17 cellular contexts compared by ENCODE assay signal in genomic region chr5:2187156-2187555, GRCh38.
"Had no signal": no experiment of that assay in that cellular context is flagged by ENCODE, and none has a peak within 500 bp of the region (broad histone marks: within the 10 kb centered on the region; RNA-seq: fewer than 3 reads in every experiment).

No MANE protein-coding gene starts in this region.

- ATAC-seq: activated T-cell treated with anti-CD3 and anti-CD28 coated beads, Interleukin-2, amount 50 U/mL, for 72 hours; gastroesophageal sphincter; left cardiac atrium; stimulated activated naive B cell treated with anti-CD40 and anti-IgM and Interleukin-4, amounts not matched to agents 10 μg/mL and 1 μg/mL and 100 μg/mL, for 72 hours had no signal

- H3K9me3 ChIP-seq: gastroesophageal sphincter, sigmoid colon, testis had no signal

- H3K36me3 ChIP-seq: gastroesophageal sphincter, sigmoid colon had no signal

- H3K4me1 ChIP-seq: gastroesophageal sphincter, sigmoid colon had no signal

- H3K4me2 ChIP-seq: smooth muscle cell had no signal

- H3K27me3 ChIP-seq: sigmoid colon, testis had no signal

- H3K27ac ChIP-seq: epithelial cell of prostate, gastroesophageal sphincter, sigmoid colon, testis had no signal

- H3K4me3 ChIP-seq: gastroesophageal sphincter, sigmoid colon, smooth muscle cell, testis had no signal

- DNase-seq: activated effector memory CD4-positive, alpha-beta T cell treated with anti-CD3 and anti-CD28 coated beads, Interleukin-2, amount 50 U/mL, for 16 hours; activated naive CD4-positive, alpha-beta T cell treated with anti-CD3 and anti-CD28 coated beads, Interleukin-2, amount 10 ng/mL, durations not matched to agents 7 days and 5 days; activated T-cell treated with anti-CD3 and anti-CD28 coated beads, Interleukin-2, amount 50 U/mL, for 72 hours; left cardiac atrium; mesenchymal stem cell; naive B cell; nucleus accumbens; sigmoid colon; stimulated activated CD4-positive, alpha-beta T cell treated with anti-CD3 and anti-CD28 coated beads, Interleukin-15, amount 100 ng/mL, for 24 hours; stimulated activated CD4-positive, alpha-beta T cell treated with anti-CD3 and anti-CD28 coated beads, Interleukin-2, amount 100 ng/mL, for 48 hours; stimulated activated CD8-positive, alpha-beta memory T cell treated with anti-CD3 and anti-CD28 coated beads, Interleukin-4, amount 100 ng/mL, for 48 hours; stimulated activated naive B cell treated with anti-CD40 and anti-IgM and Interleukin-4, amounts not matched to agents 10 μg/mL and 1 μg/mL and 100 μg/mL, for 72 hours; testis; trophoblast cell had no signal
